In the genomic region with DNA sequence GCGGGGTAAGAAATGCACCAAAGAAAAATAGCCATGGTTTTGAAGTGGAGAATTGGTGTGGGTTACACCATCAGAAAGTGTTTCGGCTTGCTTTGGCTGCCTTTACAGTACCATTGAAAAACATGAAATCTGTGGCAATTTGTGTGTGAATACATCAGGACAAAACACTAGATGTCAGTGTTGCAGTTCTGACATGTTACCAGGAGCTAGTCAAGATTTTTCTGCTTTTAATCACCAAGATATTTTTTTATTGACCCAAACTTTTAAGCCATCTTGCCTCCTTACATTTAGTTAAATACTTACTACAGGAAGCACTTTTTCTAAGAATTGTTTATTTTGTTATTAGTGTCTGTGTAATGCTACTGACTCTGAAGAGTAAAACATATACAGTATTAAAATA, we compare ENCODE assay signal across 9 cellular contexts. TPM values are rescaled to one million over a fixed set of nuclear protein-coding genes. Genes with fewer than 3 reads are reported as not detected.
DNase-seq lines count a peak whose midpoint lies in the region; ATAC-seq and TF ChIP-seq lines count a peak whose summit lies in the region.
"Had no signal": no experiment of that assay in that cellular context is flagged by ENCODE, and none has a peak within 500 bp of the region (broad histone marks: within the 10 kb centered on the region; RNA-seq: fewer than 3 reads in every experiment).

No MANE protein-coding gene starts in this region.

- peaks cover 5% of the 10 kb centered on the region for H3K36me3 Mint-ChIP-seq in osteocyte (ENCODE audit: unreplicated experiment)
- peaks cover 11% of the 10 kb centered on the region for H3K36me3 Mint-ChIP-seq in activated T-helper 2 cell treated with anti-CD3 and anti-CD28 coated beads, Interferon-gamma antibody, Interleukin-2, Interleukin-4, amounts not matched to agents 10 μg/mL and 5 μg/mL and 100 μg/mL, durations not matched to agents 14 hours and 24 hours and 36 hours (ENCODE audit: low read depth)

- no peak overlapping the region for H3K27ac Mint-ChIP-seq in osteocyte (ENCODE audit: unreplicated experiment)
- H3K27ac Mint-ChIP-seq in activated T-helper 2 cell treated with anti-CD3 and anti-CD28 coated beads, Interferon-gamma antibody, Interleukin-2, Interleukin-4, amounts not matched to agents 10 μg/mL and 5 μg/mL and 100 μg/mL, durations not matched to agents 14 hours and 24 hours and 36 hours: no peak overlapping the region

- intact Hi-C loops in activated T-helper 2 cell treated with anti-CD3 and anti-CD28 coated beads, Interferon-gamma antibody, Interleukin-2, Interleukin-4, amounts not matched to agents 10 μg/mL and 5 μg/mL and 100 μg/mL, durations not matched to agents 14 hours and 24 hours and 36 hours (cut with micrococcal nuclease): no loop called here

- TF ChIP-seq CTCF in choroid plexus epithelial cell (conservative IDR thresholded peaks at IDR 0.05; ENCODE audit: low read depth, low read length) (peak; percentile 73), osteocyte (IDR thresholded peaks at IDR 0.05) (peak; percentile 71)

- in situ Hi-C loops in ACHN (cut with HindIII; ENCODE audit: low pct_ligation_motif_present, low pct_unique_long_range_greater_than_20kb, low sequenced_read_pairs): no loop called here

- H3K4me1 Mint-ChIP-seq in osteocyte (ENCODE audit: unreplicated experiment): peaks cover 20% of the 10 kb centered on the region
- peaks cover 2% of the 10 kb centered on the region for H3K4me1 Mint-ChIP-seq in activated T-helper 2 cell treated with anti-CD3 and anti-CD28 coated beads, Interferon-gamma antibody, Interleukin-2, Interleukin-4, amounts not matched to agents 10 μg/mL and 5 μg/mL and 100 μg/mL, durations not matched to agents 14 hours and 24 hours and 36 hours (ENCODE audit: low read depth)

- peak; percentile 55 for ATAC-seq in GM18505 (IDR thresholded peaks at IDR 0.05; ENCODE audit: unreplicated experiment)
- ATAC-seq in GM19324 (IDR thresholded peaks at IDR 0.05; ENCODE audit: low FRiP score, unreplicated experiment): no peak
- ATAC-seq in HG03378 (IDR thresholded peaks at IDR 0.05; ENCODE audit: unreplicated experiment): no peak

- no peaks in the 10 kb centered on the region for H3K9me3 Mint-ChIP-seq in osteocyte (ENCODE audit: unreplicated experiment)
- H3K9me3 Mint-ChIP-seq in activated T-helper 2 cell treated with anti-CD3 and anti-CD28 coated beads, Interferon-gamma antibody, Interleukin-2, Interleukin-4, amounts not matched to agents 10 μg/mL and 5 μg/mL and 100 μg/mL, durations not matched to agents 14 hours and 24 hours and 36 hours: no peaks in the 10 kb centered on the region

- DNase-seq in ACHN: peak; percentile 58
- peak; percentile 16 for DNase-seq in NCI-H1105 treated with DMSO at 0.1 percent for 48 hours (lab: John Stamatoyannopoulos, UW)
- DNase-seq in choroid plexus epithelial cell (ENCODE audit: low read depth): peak; percentile 87
- DNase-seq in osteocyte (ENCODE audit: extremely low spot score, unreplicated experiment): no peak
- DNase-seq in activated T-helper 2 cell treated with anti-CD3 and anti-CD28 coated beads, Interferon-gamma antibody, Interleukin-2, Interleukin-4, amounts not matched to agents 10 μg/mL and 5 μg/mL and 100 μg/mL, durations not matched to agents 14 hours and 24 hours and 36 hours (ENCODE audit: low spot score): no peak

- H3K27me3 Mint-ChIP-seq in osteocyte (ENCODE audit: unreplicated experiment): no peaks in the 10 kb centered on the region
- no peaks in the 10 kb centered on the region for H3K27me3 Mint-ChIP-seq in activated T-helper 2 cell treated with anti-CD3 and anti-CD28 coated beads, Interferon-gamma antibody, Interleukin-2, Interleukin-4, amounts not matched to agents 10 μg/mL and 5 μg/mL and 100 μg/mL, durations not matched to agents 14 hours and 24 hours and 36 hours (ENCODE audit: low read depth)

- no peak for TF ChIP-seq POLR2A in GM18505 (IDR thresholded peaks at IDR 0.05; ENCODE audit: borderline replicate concordance, extremely low read depth, insufficient read depth, insufficient read length)

- H3K4me3 ChIP-seq in choroid plexus epithelial cell (ENCODE audit: low read depth, low read length): no peak overlapping the region
- H3K4me3 ChIP-seq: HAP-1 had no signal

- no peak overlapping the region for H3K4me3 Mint-ChIP-seq in osteocyte (ENCODE audit: unreplicated experiment)
- no peak overlapping the region for H3K4me3 Mint-ChIP-seq in activated T-helper 2 cell treated with anti-CD3 and anti-CD28 coated beads, Interferon-gamma antibody, Interleukin-2, Interleukin-4, amounts not matched to agents 10 μg/mL and 5 μg/mL and 100 μg/mL, durations not matched to agents 14 hours and 24 hours and 36 hours (ENCODE audit: low read depth)

RNA-seq across cellular contexts. Expression of a gene that starts 14.3 kb away (rescaled TPM):
- 18.8 and 20.3 TPM in 2 replicates for total RNA-seq in osteocyte
- 32.9 and 34.6 TPM in 2 replicates for total RNA-seq in activated T-helper 2 cell treated with anti-CD3 and anti-CD28 coated beads, Interferon-gamma antibody, Interleukin-2, Interleukin-4, amounts not matched to agents 10 μg/mL and 5 μg/mL and 100 μg/mL, durations not matched to agents 14 hours and 24 hours and 36 hours

RNA-seq across cellular contexts. Expression of a gene that starts 45.7 kb away (rescaled TPM):
- 175 and 184 TPM in 2 replicates for total RNA-seq in osteocyte
- total RNA-seq in activated T-helper 2 cell treated with anti-CD3 and anti-CD28 coated beads, Interferon-gamma antibody, Interleukin-2, Interleukin-4, amounts not matched to agents 10 μg/mL and 5 μg/mL and 100 μg/mL, durations not matched to agents 14 hours and 24 hours and 36 hours: 0.05 TPM in 1 of 2 replicates, not detected in the other

Comparison
In these comparisons a context has a peak if more than half of its experiments do, and no peak if none do; other contexts are left out.
1. DNase-seq: peak in ACHN (single experiment), NCI-H1105 treated with DMSO at 0.1 percent for 48 hours (single experiment) and choroid plexus epithelial cell (single experiment); none in osteocyte (single experiment) and activated T-helper 2 cell treated with anti-CD3 and anti-CD28 coated beads, Interferon-gamma antibody, Interleukin-2, Interleukin-4, amounts not matched to agents 10 μg/mL and 5 μg/mL and 100 μg/mL, durations not matched to agents 14 hours and 24 hours and 36 hours (single experiment).
2. RNA of a gene that starts 45.7 kb away (total RNA-seq): 175 to 184 TPM in osteocyte; 0.05 TPM in activated T-helper 2 cell treated with anti-CD3 and anti-CD28 coated beads, Interferon-gamma antibody, Interleukin-2, Interleukin-4, amounts not matched to agents 10 μg/mL and 5 μg/mL and 100 μg/mL, durations not matched to agents 14 hours and 24 hours and 36 hours; every median in the first group is over 100 times any median in the second.